Comparison of ENCODE assay signal across 29 cellular contexts in genomic region chr22:19669570-19669969, GRCh38. TPM values are rescaled to one million over a fixed set of nuclear protein-coding genes. Genes with fewer than 3 reads are reported as not detected.
"Had no signal": no experiment of that assay in that cellular context is flagged by ENCODE, and none has a peak within 500 bp of the region (broad histone marks: within the 10 kb centered on the region; RNA-seq: fewer than 3 reads in every experiment).

No MANE protein-coding gene starts in this region.

- H3K36me3 Mint-ChIP-seq: activated naive CD4-positive, alpha-beta T cell treated with anti-CD3 and anti-CD28 coated beads, Interleukin-2, amount 50 U/mL, for 72 hours; immature natural killer cell; natural killer cell treated with Interleukin-12 subunit alpha and Interleukin-12 subunit beta and Interleukin-15 and Interleukin-18, amount 100 ng/mL, for 72 hours; stimulated activated effector memory CD8-positive, alpha-beta T cell treated with anti-CD3 and anti-CD28 coated beads, Interleukin-12 subunit alpha, Interleukin-12 subunit beta, amount 100 ng/mL, for 72 hours had no signal

- H3K36me3 ChIP-seq: breast epithelium, gastroesophageal sphincter, lower lobe of right lung, sigmoid colon, upper lobe of left lung, vagina, WERI-Rb-1 had no signal

- H3K4me3 ChIP-seq: breast epithelium, gastroesophageal sphincter, lower lobe of right lung, mucosa of descending colon, sigmoid colon, upper lobe of left lung, vagina had no signal

- H3K4me1 ChIP-seq: breast epithelium, lower lobe of right lung, sigmoid colon, upper lobe of left lung, vagina had no signal

- H3K9me3 Mint-ChIP-seq: activated CD4-positive, alpha-beta memory T cell treated with anti-CD3 and anti-CD28 coated beads, Interleukin-2, amount 10 ng/mL, durations not matched to agents 7 days and 5 days; activated CD4-positive, alpha-beta T cell treated with anti-CD3 and anti-CD28 coated beads, Interleukin-2, amount 10 ng/mL, durations not matched to agents 7 days and 5 days; activated naive CD4-positive, alpha-beta T cell treated with anti-CD3 and anti-CD28 coated beads, Interleukin-2, amount 50 U/mL, for 72 hours; activated T-cell treated with anti-CD3 and anti-CD28 coated beads, Interleukin-2, amount 50 U/mL, for 4 hours; activated T-helper 17 cell treated with anti-CD3 and anti-CD28 coated beads, Interleukin-2, amount 50 U/mL, for 72 hours; central memory CD8-positive, alpha-beta T cell; immature natural killer cell; natural killer cell treated with Interleukin-12 subunit alpha and Interleukin-12 subunit beta and Interleukin-15 and Interleukin-18, amount 100 ng/mL, for 72 hours; stimulated activated effector memory CD8-positive, alpha-beta T cell treated with anti-CD3 and anti-CD28 coated beads, Interleukin-12 subunit alpha, Interleukin-12 subunit beta, amount 100 ng/mL, for 72 hours; stimulated activated naive CD8-positive, alpha-beta T cell treated with anti-CD3 and anti-CD28 coated beads, Interleukin-15, Interleukin-2, amounts not matched to agents 100 ng/mL and 50 ng/mL, for 24 hours had no signal

- H3K9me3 ChIP-seq: breast epithelium, gastroesophageal sphincter, lower lobe of right lung, mucosa of descending colon, sigmoid colon, upper lobe of left lung, vagina had no signal

- H3K27ac ChIP-seq: breast epithelium, gastroesophageal sphincter, lower lobe of right lung, sigmoid colon, upper lobe of left lung, vagina, WERI-Rb-1 had no signal

- H3K27ac Mint-ChIP-seq: activated CD4-positive, alpha-beta memory T cell treated with anti-CD3 and anti-CD28 coated beads, Interleukin-2, amount 10 ng/mL, durations not matched to agents 7 days and 5 days; activated CD4-positive, alpha-beta T cell treated with anti-CD3 and anti-CD28 coated beads, Interleukin-2, amount 10 ng/mL, durations not matched to agents 7 days and 5 days; activated T-helper 17 cell treated with anti-CD3 and anti-CD28 coated beads, Interleukin-2, amount 50 U/mL, for 72 hours; immature natural killer cell; natural killer cell treated with Interleukin-12 subunit alpha and Interleukin-12 subunit beta and Interleukin-15 and Interleukin-18, amount 100 ng/mL, for 72 hours; progenitor cell of endocrine pancreas; stimulated activated effector memory CD8-positive, alpha-beta T cell treated with anti-CD3 and anti-CD28 coated beads, Interleukin-12 subunit alpha, Interleukin-12 subunit beta, amount 100 ng/mL, for 72 hours; stimulated activated naive CD8-positive, alpha-beta T cell treated with anti-CD3 and anti-CD28 coated beads, Interleukin-15, Interleukin-2, amounts not matched to agents 100 ng/mL and 50 ng/mL, for 24 hours had no signal

- H3K4me1 Mint-ChIP-seq: activated CD4-positive, alpha-beta memory T cell treated with anti-CD3 and anti-CD28 coated beads, Interleukin-2, amount 10 ng/mL, durations not matched to agents 7 days and 5 days; activated CD4-positive, alpha-beta T cell treated with anti-CD3 and anti-CD28 coated beads, Interleukin-2, amount 10 ng/mL, durations not matched to agents 7 days and 5 days; activated T-helper 17 cell treated with anti-CD3 and anti-CD28 coated beads, Interleukin-2, amount 50 U/mL, for 72 hours; central memory CD8-positive, alpha-beta T cell; immature natural killer cell; stimulated activated effector memory CD8-positive, alpha-beta T cell treated with anti-CD3 and anti-CD28 coated beads, Interleukin-12 subunit alpha, Interleukin-12 subunit beta, amount 100 ng/mL, for 72 hours had no signal

- DNase-seq: activated CD4-positive, alpha-beta memory T cell treated with anti-CD3 and anti-CD28 coated beads, Interleukin-2, amount 10 ng/mL, durations not matched to agents 7 days and 5 days; activated CD4-positive, alpha-beta T cell treated with anti-CD3 and anti-CD28 coated beads for 1 hour; activated CD4-positive, alpha-beta T cell treated with anti-CD3 and anti-CD28 coated beads, Interleukin-2, amount 10 ng/mL, durations not matched to agents 7 days and 5 days; activated naive CD4-positive, alpha-beta T cell; activated T-cell treated with anti-CD3 and anti-CD28 coated beads, Interleukin-2, amount 50 U/mL, for 4 hours; effector CD8-positive, alpha-beta T cell; hypothalamus; immature natural killer cell; kidney; lower lobe of right lung; mesendoderm; mucosa of descending colon; sigmoid colon; small intestine; stimulated activated CD4-positive, alpha-beta T cell treated with anti-CD3 and anti-CD28 coated beads, Interleukin-4, amount 100 ng/mL, for 24 hours; upper lobe of left lung; WERI-Rb-1 had no signal

- H3K4me3 Mint-ChIP-seq: activated CD4-positive, alpha-beta memory T cell treated with anti-CD3 and anti-CD28 coated beads, Interleukin-2, amount 10 ng/mL, durations not matched to agents 7 days and 5 days; activated CD4-positive, alpha-beta T cell treated with anti-CD3 and anti-CD28 coated beads, Interleukin-2, amount 10 ng/mL, durations not matched to agents 7 days and 5 days; activated T-cell treated with anti-CD3 and anti-CD28 coated beads, Interleukin-2, amount 50 U/mL, for 4 hours; activated T-helper 17 cell treated with anti-CD3 and anti-CD28 coated beads, Interleukin-2, amount 50 U/mL, for 72 hours; central memory CD8-positive, alpha-beta T cell; immature natural killer cell; natural killer cell treated with Interleukin-12 subunit alpha and Interleukin-12 subunit beta and Interleukin-15 and Interleukin-18, amount 100 ng/mL, for 72 hours; stimulated activated effector memory CD8-positive, alpha-beta T cell treated with anti-CD3 and anti-CD28 coated beads, Interleukin-12 subunit alpha, Interleukin-12 subunit beta, amount 100 ng/mL, for 72 hours; stimulated activated naive CD8-positive, alpha-beta T cell treated with anti-CD3 and anti-CD28 coated beads, Interleukin-15, Interleukin-2, amounts not matched to agents 100 ng/mL and 50 ng/mL, for 24 hours had no signal

- ATAC-seq: activated naive CD4-positive, alpha-beta T cell treated with anti-CD3 and anti-CD28 coated beads, Interleukin-2, amount 50 U/mL, for 72 hours; activated T-cell treated with anti-CD3 and anti-CD28 coated beads, Interleukin-2, amount 50 U/mL, for 4 hours; activated T-helper 17 cell treated with anti-CD3 and anti-CD28 coated beads, Interleukin-2, amount 50 U/mL, for 72 hours; gastroesophageal sphincter; lower lobe of right lung; mucosa of descending colon; natural killer cell treated with Interleukin-12 subunit alpha and Interleukin-12 subunit beta and Interleukin-15 and Interleukin-18, amount 100 ng/mL, for 72 hours; stimulated activated effector memory CD8-positive, alpha-beta T cell treated with anti-CD3 and anti-CD28 coated beads, Interleukin-12 subunit alpha, Interleukin-12 subunit beta, amount 100 ng/mL, for 72 hours had no signal

- H3K27me3 ChIP-seq: breast epithelium, upper lobe of left lung, vagina had no signal

RNA-seq across cellular contexts. Expression of gene SEPTIN5, which starts 44.7 kb away (rescaled TPM):
- total RNA-seq: activated CD4-positive, alpha-beta memory T cell treated with anti-CD3 and anti-CD28 coated beads, Interleukin-2, amount 10 ng/mL, durations not matched to agents 7 days and 5 days; activated CD4-positive, alpha-beta T cell treated with anti-CD3 and anti-CD28 coated beads, Interleukin-2, amount 10 ng/mL, durations not matched to agents 7 days and 5 days; natural killer cell treated with Interleukin-12 subunit alpha and Interleukin-12 subunit beta and Interleukin-15 and Interleukin-18, amount 100 ng/mL, for 72 hours; T-helper 1 cell treated with Interleukin-12 subunit alpha and Interleukin-12 subunit beta and Interleukin-4 antibody, amounts not matched to agents 30 ng/mL and 1 ng/mL, for 36 hours had no signal

RNA-seq across cellular contexts. Expression of gene GP1BB, which starts 53.8 kb away (rescaled TPM):
- total RNA-seq: activated CD4-positive, alpha-beta memory T cell treated with anti-CD3 and anti-CD28 coated beads, Interleukin-2, amount 10 ng/mL, durations not matched to agents 7 days and 5 days; activated CD4-positive, alpha-beta T cell treated with anti-CD3 and anti-CD28 coated beads, Interleukin-2, amount 10 ng/mL, durations not matched to agents 7 days and 5 days; activated naive CD4-positive, alpha-beta T cell treated with anti-CD3 and anti-CD28 coated beads, Interleukin-2, amount 50 U/mL, for 72 hours; activated T-helper 17 cell treated with anti-CD3 and anti-CD28 coated beads, Interleukin-2, amount 50 U/mL, for 72 hours; natural killer cell treated with Interleukin-12 subunit alpha and Interleukin-12 subunit beta and Interleukin-15 and Interleukin-18, amount 100 ng/mL, for 72 hours; renal cortical epithelial cell; T-helper 1 cell treated with Interleukin-12 subunit alpha and Interleukin-12 subunit beta and Interleukin-4 antibody, amounts not matched to agents 30 ng/mL and 1 ng/mL, for 36 hours had no signal
